Comparison of ENCODE assay signal across 1 cellular context in genomic region chr10:30883751-30884150, GRCh38.
TF ChIP-seq lines count a peak whose summit lies in the region.

No MANE protein-coding gene starts in this region.

TF ChIP-seq in endothelial cell of umbilical vein, 7 proteins besides CTCF, POLR2A, EP300 and RAD21 (continued from another document):
- TF ChIP-seq EZH2 (IDR thresholded peaks at IDR 0.05; ENCODE audit: borderline replicate concordance, low read depth, low read length, severe bottlenecking) (no peak), FOS (IDR thresholded peaks at IDR 0.05; ENCODE audit: borderline replicate concordance, insufficient read depth, low read length) (no peak), GATA2 (IDR thresholded peaks at IDR 0.05; ENCODE audit: insufficient read depth, insufficient read length, low read depth, low read length) (no peak), MAX (IDR thresholded peaks at IDR 0.05; ENCODE audit: insufficient read depth, insufficient read length) (no peak)
